ENCODE assay signal across 1 cellular context in the genomic region with DNA sequence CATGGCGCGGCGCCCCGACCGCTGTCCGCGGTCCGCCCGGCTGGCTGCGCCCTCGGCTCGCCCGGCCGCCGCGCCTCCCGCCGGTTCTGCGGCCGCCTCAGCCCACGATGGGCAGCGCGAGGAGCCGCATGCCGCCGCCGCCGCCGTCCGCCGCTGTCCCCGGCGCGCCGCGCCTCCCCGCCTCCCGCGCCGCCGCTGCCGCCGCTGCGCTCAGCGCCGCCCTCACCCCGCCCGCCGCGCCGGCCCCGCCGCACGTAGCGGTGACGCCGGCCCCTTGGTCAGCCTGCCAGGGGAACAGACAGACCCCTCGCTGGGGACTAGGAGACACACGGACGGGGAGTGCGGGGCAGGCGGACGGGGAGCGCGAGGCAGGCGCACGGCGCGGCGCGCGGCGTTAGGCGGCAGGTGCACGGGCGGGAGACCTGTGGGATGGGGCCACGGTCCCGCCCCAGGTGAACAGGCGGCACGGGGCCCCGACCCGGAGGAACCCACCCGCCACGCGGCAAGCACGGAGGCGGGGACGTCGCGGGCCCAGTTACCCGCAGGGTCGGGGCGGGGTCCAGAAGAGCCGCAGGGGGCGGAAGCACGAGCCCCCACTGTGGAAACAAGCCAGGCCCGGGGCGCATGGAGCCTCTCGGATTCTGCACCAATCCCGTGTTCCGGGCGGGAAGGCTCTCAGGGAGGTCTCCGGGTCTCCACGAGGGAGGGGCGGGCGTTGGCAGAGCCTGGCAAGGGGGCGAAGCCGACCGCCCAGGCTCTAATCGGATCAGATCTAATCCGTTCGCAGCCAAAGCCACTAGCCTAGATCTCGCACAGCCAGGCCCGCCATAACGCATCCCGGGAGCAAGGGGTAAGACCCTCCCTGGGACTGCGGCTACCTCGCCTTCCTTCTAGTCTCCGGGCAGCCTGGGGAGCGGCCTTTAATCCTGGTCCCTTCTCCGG.
TF ChIP-seq lines count a peak whose summit lies in the region.

Gene CSPG5 (minus strand): TSS at position 175 of the 942 bp plus-strand sequence. CDS start 172 bp downstream, at position 3.

TF ChIP-seq in H1, 55 proteins besides CTCF, POLR2A, EP300 and RAD21:
- TF ChIP-seq RNF2 (IDR thresholded peaks at IDR 0.05; ENCODE audit: borderline replicate concordance, low read depth, low read length, missing control alignments, poor library complexity, severe bottlenecking) (no peak), GABPA (IDR thresholded peaks at IDR 0.05; ENCODE audit: borderline replicate concordance, insufficient read depth, low read length) (no peak), CBX8 (IDR thresholded peaks at IDR 0.05; ENCODE audit: borderline replicate concordance, low read depth, low read length) (no peak), E2F6 (IDR thresholded peaks at IDR 0.05) (peak; percentile 71; the same call in 1 of the 2 replicates), EZH2 (IDR thresholded peaks at IDR 0.05; ENCODE audit: low read depth, low read length, severe bottlenecking) (peak; percentile 56), MAX (IDR thresholded peaks at IDR 0.05) (peak; percentile 62), KDM4A (IDR thresholded peaks at IDR 0.05; ENCODE audit: low read depth, low read length, severe bottlenecking) (peak; percentile 92), CREB1 (IDR thresholded peaks at IDR 0.05) (0 out of 2 replicates have a peak, but pooled peaks have one; percentile 29), SUZ12 (IDR thresholded peaks at IDR 0.05; ENCODE audit: low read length) (peak; percentile 57; the same call in 1 of the 2 replicates), JUND (IDR thresholded peaks at IDR 0.05; ENCODE audit: low read length) (no peak), MAFK (IDR thresholded peaks at IDR 0.05; ENCODE audit: low read depth, low read length) (no peak), KDM5A (IDR thresholded peaks at IDR 0.05; ENCODE audit: low read length) (no peak)
